In genomic region chr15:40696228-40696627, GRCh38 we compare ENCODE assay signal across 8 cellular contexts. TPM values are rescaled to one million over a fixed set of nuclear protein-coding genes. Genes with fewer than 3 reads are reported as not detected.
DNase-seq lines count a peak whose midpoint lies in the region; ATAC-seq and TF ChIP-seq lines count a peak whose summit lies in the region.
"Had no signal": no experiment of that assay in that cellular context is flagged by ENCODE, and none has a peak within 500 bp of the region (broad histone marks: within the 10 kb centered on the region; RNA-seq: fewer than 3 reads in every experiment).

No MANE protein-coding gene starts in this region.

- H3K9me3 Mint-ChIP-seq in central memory CD8-positive, alpha-beta T cell = no peaks in the 10 kb centered on the region
- H3K9me3 Mint-ChIP-seq in neural crest cell = no peaks in the 10 kb centered on the region

- peaks cover 19% of the 10 kb centered on the region for H3K36me3 Mint-ChIP-seq in central memory CD8-positive, alpha-beta T cell (ENCODE audit: insufficient read depth)
- H3K36me3 Mint-ChIP-seq in neural crest cell (ENCODE audit: low read depth) = no peaks in the 10 kb centered on the region

- no peaks in the 10 kb centered on the region for H3K27me3 Mint-ChIP-seq in central memory CD8-positive, alpha-beta T cell
- no peaks in the 10 kb centered on the region for H3K27me3 Mint-ChIP-seq in neural crest cell (ENCODE audit: low read depth)

- peak overlapping the region; percentile 98 for H3K4me3 Mint-ChIP-seq in central memory CD8-positive, alpha-beta T cell
- H3K4me3 Mint-ChIP-seq in neural crest cell = peak overlapping the region; percentile 93

- no peak overlapping the region; the same call in 1 of the 2 replicates for H3K4me3 ChIP-seq in H7 (ENCODE audit: insufficient read depth, low read depth, low read length)

- peaks cover 16% of the 10 kb centered on the region for H3K4me1 Mint-ChIP-seq in central memory CD8-positive, alpha-beta T cell
- peaks cover 33% of the 10 kb centered on the region for H3K4me1 Mint-ChIP-seq in neural crest cell

- H3K36me3 ChIP-seq in H7 (replicated peaks; ENCODE audit: control insufficient read depth, insufficient read depth, low read length) = peaks cover 4% of the 10 kb centered on the region

- peak; percentile 11 for DNase-seq in ELR (ENCODE audit: low read depth)
- DNase-seq in NCI-H69 (lab: John Stamatoyannopoulos, UW) = peak; percentile 10
- DNase-seq in central memory CD8-positive, alpha-beta T cell (ENCODE audit: low spot score in 2 of 2) = no peak
- no peak for DNase-seq in neural crest cell (ENCODE audit: low read depth, low spot score)
- no peak for DNase-seq in KG1 (lab: John Stamatoyannopoulos, UW)
- DNase-seq in AML-193 (lab: John Stamatoyannopoulos, UW) = no peak
- no peak for DNase-seq in H7
- DNase-seq: NCI-H1417 had no signal

- no peak for ATAC-seq in central memory CD8-positive, alpha-beta T cell (replicated peaks; ENCODE audit: extremely low read depth, poor library complexity, severe bottlenecking)

- no peak for TF ChIP-seq CTCF in neural crest cell (conservative IDR thresholded peaks at IDR 0.05)

- no peaks in the 10 kb centered on the region for H3K27me3 ChIP-seq in H7 (ENCODE audit: control insufficient read depth, insufficient read depth, low read length)

- H3K27ac Mint-ChIP-seq in central memory CD8-positive, alpha-beta T cell (ENCODE audit: low read depth) = peak overlapping the region; percentile 19
- no peak overlapping the region for H3K27ac Mint-ChIP-seq in neural crest cell (ENCODE audit: unreplicated experiment)

RNA-seq across cellular contexts. Expression of gene RAD51, which starts 1.3 kb away (rescaled TPM):
- 28.9 and 29.2 TPM in 2 replicates for total RNA-seq in neural crest cell
- total RNA-seq in H7 (2014; rRNA removed; shearing (Covaris generic)) = 14.2 and 16.1 TPM in 2 replicates

RNA-seq across cellular contexts. Expression of gene RMDN3, which starts 58.8 kb away (rescaled TPM):
- 30.7 and 32.2 TPM in 2 replicates for total RNA-seq in neural crest cell
- 9.6 and 14.2 TPM in 2 replicates for total RNA-seq in H7 (2014; rRNA removed; shearing (Covaris generic))

Comparison
In these comparisons a context has a peak if more than half of its experiments do, and no peak if none do; other contexts are left out.
1. DNase-seq: peak in ELR (single experiment) and NCI-H69 (single experiment); none in central memory CD8-positive, alpha-beta T cell (0 of 2), neural crest cell (single experiment), KG1 (single experiment), AML-193 (0 of 2) and H7 (single experiment).